ENCODE assay signal across 7 cellular contexts in the genomic region with DNA sequence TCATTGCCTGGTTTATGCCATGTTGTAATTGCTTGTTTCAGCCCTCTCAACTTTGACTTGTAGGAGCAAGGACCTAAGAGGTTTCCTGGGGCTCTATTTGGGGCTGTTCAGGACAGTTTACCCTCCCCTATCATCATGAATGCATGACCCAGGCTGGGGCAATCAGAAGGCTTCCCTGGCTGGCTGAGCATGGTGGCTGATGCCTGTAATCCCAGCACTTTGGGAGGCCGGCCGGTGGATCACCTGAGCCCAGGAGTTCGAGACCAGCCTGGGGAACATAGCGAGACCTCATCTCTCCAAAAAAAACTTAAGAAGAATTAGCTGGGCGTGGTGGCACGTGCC. TPM values are rescaled to one million over a fixed set of nuclear protein-coding genes. Genes with fewer than 3 reads are reported as not detected.
DNase-seq lines count a peak whose midpoint lies in the region; FAIRE-seq and TF ChIP-seq lines count a peak whose summit lies in the region.

No MANE protein-coding gene starts in this region.

- WGBS in adrenal gland, 4 donors = 47 to 62% (median 57%) methylated on average over 2 to 6 of the region's 6 CpGs
- WGBS in suprapubic skin = 37% methylated on average over 6 of the region's 6 CpGs

- DNase-seq in adrenal gland = peak in 1 of 7 donors; percentile 35
- DNase-seq in islet precursor cell = peak; percentile 52
- DNase-seq in suprapubic skin (ENCODE audit: low spot score in 2 of 2) = no peak
- DNase-seq in foreskin melanocyte = no peak
- DNase-seq in GM12892 (ENCODE audit: insufficient read length) = no peak
- DNase-seq in GM19240 (ENCODE audit: insufficient read length, low spot score) = no peak

- no peaks in the 10 kb centered on the region for H3K27me3 ChIP-seq in HUES48 (ENCODE audit: control insufficient read depth, insufficient read depth, low read length)
- H3K27me3 ChIP-seq in adrenal gland = no peaks in the 10 kb centered on the region
- H3K27me3 ChIP-seq in suprapubic skin = no peaks in the 10 kb centered on the region

- no peak for TF ChIP-seq EP300 in suprapubic skin (IDR thresholded peaks at IDR 0.05)

- FAIRE-seq in GM12892 (lab: Jason Lieb, UNC) = no peak

- H3K9ac ChIP-seq in HUES48 (ENCODE audit: low read depth, low read length) = peak overlapping the region; percentile 21; the same call in 1 of the 2 replicates

- H3K4me1 ChIP-seq in HUES48 (ENCODE audit: control insufficient read depth, insufficient read depth, low read length) = peaks cover 7% of the 10 kb centered on the region; the same call in 1 of the 2 replicates
- H3K4me1 ChIP-seq in adrenal gland (replicated peaks in 1 of 2) = peaks cover 8 to 13% of the 10 kb centered on the region in 2 donors
- peaks cover 13% of the 10 kb centered on the region for H3K4me1 ChIP-seq in suprapubic skin

- intact Hi-C loops in adrenal gland (cut with DNase I) = loop anchor here in 1 of 2 donors (5.0 kb wide), 1 partner anchor 52 kb away; no protein-coding TSS in a partner anchor

- no peak for TF ChIP-seq POLR2A in adrenal gland (IDR thresholded peaks at IDR 0.05)
- TF ChIP-seq POLR2A in suprapubic skin (IDR thresholded peaks at IDR 0.05) = no peak
- no peak for TF ChIP-seq POLR2A in GM12892 (IDR thresholded peaks at IDR 0.05; ENCODE audit: low read depth, low read length)

- H3K36me3 ChIP-seq in HUES48 (ENCODE audit: control insufficient read depth, insufficient read depth, low read length) (no peaks in the 10 kb centered on the region), adrenal gland (replicated peaks in 1 of 2) (no peaks in the 10 kb centered on the region), suprapubic skin (no peaks in the 10 kb centered on the region)

- H3K9me3 ChIP-seq in HUES48 (ENCODE audit: control insufficient read depth, insufficient read depth, low read length) (no peaks in the 10 kb centered on the region), adrenal gland (replicated peaks in 1 of 3) (no peaks in the 10 kb centered on the region), suprapubic skin (no peaks in the 10 kb centered on the region)

- H3K27ac ChIP-seq in HUES48 (ENCODE audit: low read depth, low read length) (peak overlapping the region; percentile 62), adrenal gland (peak overlapping the region; percentile 25 to 86 (median 66)), suprapubic skin (peak overlapping the region; percentile 31)

- H3K4me3 ChIP-seq in HUES48 (ENCODE audit: low read depth, low read length) (peak overlapping the region; percentile 55), adrenal gland (peak overlapping the region in 1 of 4 donors; percentile 47), suprapubic skin (peak overlapping the region; percentile 22)

- no peak for TF ChIP-seq CTCF in adrenal gland (IDR thresholded peaks at IDR 0.05)
- TF ChIP-seq CTCF in suprapubic skin (IDR thresholded peaks at IDR 0.05) = no peak

RNA-seq across cellular contexts. Expression of gene LSM4, which starts 6.1 kb away (rescaled TPM):
- 100 to 1,000 TPM; 107 to 290 (median 161) TPM for total RNA-seq in adrenal gland
- polyA plus RNA-seq in adrenal gland = 100 to 1,000 TPM; 105 to 195 (median 120) TPM
- 100 to 1,000 TPM in 2 of 4 donors, 10 to 100 TPM in 2; 53.1 to 115 (median 103) TPM for total RNA-seq in suprapubic skin
- 105 TPM for polyA plus RNA-seq in GM12892 (2012; ENCODE audit: missing spikeins)

RNA-seq across cellular contexts. Expression of gene PGPEP1, which starts 11.4 kb away (rescaled TPM):
- 10 to 100 TPM; 31.6 to 89.2 (median 58.6) TPM for total RNA-seq in adrenal gland
- 10 to 100 TPM; 20.3 to 46.1 (median 21.1) TPM for polyA plus RNA-seq in adrenal gland
- 1 to 10 TPM; 4.6 to 8.0 (median 7.6) TPM for total RNA-seq in suprapubic skin
- 16.7 TPM for polyA plus RNA-seq in GM12892 (2012; ENCODE audit: missing spikeins)

RNA-seq across cellular contexts. Expression of gene JUND, which starts 47.6 kb away (rescaled TPM):
- total RNA-seq in adrenal gland (100 to 1,000 TPM; 181 to 533 (median 361) TPM), suprapubic skin (100 to 1,000 TPM; 330 to 579 (median 396) TPM)
- polyA plus RNA-seq in adrenal gland = 100 to 1,000 TPM in 2 of 3 donors, 10 to 100 TPM in 1; 35.9 to 226 (median 104) TPM
- polyA plus RNA-seq in GM12892 (2012; ENCODE audit: missing spikeins) = 6.8 TPM

RNA-seq across cellular contexts. Expression of gene IQCN, which starts 54.8 kb away (rescaled TPM):
- total RNA-seq in adrenal gland (1 to 10 TPM in 7 of 8 donors, under 1 TPM in 1; 0.30 to 5.4 (median 2.4) TPM), suprapubic skin (10 to 100 TPM in 3 of 4 donors, 1 to 10 TPM in 1; 8.1 to 27.6 (median 13.6) TPM)
- 10 to 100 TPM in 1 of 3 donors, 1 to 10 TPM in 1, under 1 TPM in 1; 0.59 to 45.2 (median 6.0) TPM for polyA plus RNA-seq in adrenal gland
- 0.68 TPM for polyA plus RNA-seq in GM12892 (2012; ENCODE audit: missing spikeins)

RNA-seq across cellular contexts. Expression of gene GDF15, which starts 57.0 kb away (rescaled TPM):
- total RNA-seq in adrenal gland (10 to 100 TPM in 4 of 8 donors, 1 to 10 TPM in 3, under 1 TPM in 1; 0.90 to 29.2 (median 9.0) TPM), suprapubic skin (under 1 TPM in 3 of 4 donors, not detected in 1; 0.57 to 0.89 (median 0.86) TPM)
- polyA plus RNA-seq in adrenal gland = 1 to 10 TPM in 2 of 3 donors, under 1 TPM in 1; 0.33 to 5.3 (median 2.6) TPM
- 1.6 TPM for polyA plus RNA-seq in GM12892 (2012; ENCODE audit: missing spikeins)
